35 cellular contexts compared by ENCODE assay signal in the genomic region with DNA sequence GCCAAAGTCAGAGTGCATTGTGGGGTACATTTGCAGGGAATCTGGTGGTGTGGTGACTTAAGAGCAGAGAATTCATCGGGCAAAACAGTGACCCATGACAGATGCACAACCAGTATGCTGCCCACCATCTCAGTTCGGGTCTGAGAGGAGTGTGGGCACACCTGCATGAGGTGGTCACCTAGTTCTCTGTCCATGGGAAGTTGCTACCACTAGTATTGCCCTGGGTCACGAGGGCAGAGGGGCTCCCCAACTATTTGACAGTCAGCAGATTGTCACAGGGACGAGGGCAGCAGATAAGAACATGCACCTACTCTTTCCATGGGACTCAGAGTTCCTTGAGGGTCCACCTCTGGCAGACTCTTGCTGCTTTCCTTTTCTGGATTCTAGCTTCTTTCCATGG.
"Had no signal": no experiment of that assay in that cellular context is flagged by ENCODE, and none has a peak within 500 bp of the region (broad histone marks: within the 10 kb centered on the region; RNA-seq: fewer than 3 reads in every experiment).

No MANE protein-coding gene starts in this region.

- H3K27me3 ChIP-seq: MG63 had no signal

- H3K36me3 ChIP-seq: MG63 had no signal

- H3K9me3 ChIP-seq: MG63 had no signal

- H3K4me3 ChIP-seq: MG63 had no signal

- DNase-seq: Karpas-422, Kasumi-1, MG63, MM.1S, MV-4-11, NCI-H1048, NCI-H1092, NCI-H1092 treated with DMSO at 0.1 percent for 48 hours, NCI-H1105, NCI-H1105 treated with DMSO at 0.1 percent for 48 hours, NCI-H1417, NCI-H1417 treated with DMSO at 0.1 percent for 48 hours, NCI-H1436, NCI-H1436 treated with DMSO at 0.1 percent for 48 hours, NCI-H146, NCI-H1694, NCI-H1694 treated with DMSO at 0.1 percent for 48 hours, NCI-H187, NCI-H187 treated with DMSO at 0.1 percent for 48 hours, NCI-H1930, NCI-H2029, NCI-H2029 treated with DMSO at 0.1 percent for 48 hours, NCI-H2081, NCI-H2081 treated with DMSO at 0.1 percent for 48 hours, NCI-H2107, NCI-H2171, NCI-H2171 treated with DMSO at 0.1 percent for 48 hours, NCI-H2227 treated with DMSO at 0.1 percent for 48 hours, NCI-H226, NCI-H345, NCI-H446, NCI-H446 treated with DMSO at 0.1 percent for 48 hours, NCI-H510A, NCI-H510A treated with DMSO at 0.1 percent for 48 hours, NCI-H524 had no signal
